9 cellular contexts compared by ENCODE assay signal in genomic region chr14:73725116-73726024, GRCh38. TPM values are rescaled to one million over a fixed set of nuclear protein-coding genes. Genes with fewer than 3 reads are reported as not detected.
A peak's percentile ranks its signal among the peaks of the same experiment; 100 is the strongest.
DNase-seq lines count a peak whose midpoint lies in the region; ATAC-seq and TF ChIP-seq lines count a peak whose summit lies in the region.
"Had no signal": no experiment of that assay in that cellular context is flagged by ENCODE, and none has a peak within 500 bp of the region (broad histone marks: within the 10 kb centered on the region; RNA-seq: fewer than 3 reads in every experiment).

No MANE protein-coding gene starts in this region.

- H3K9me3 Mint-ChIP-seq in CD14-positive monocyte = peaks cover 0 to 3% (median 0%) of the 10 kb centered on the region in 7 donors
- no peaks in the 10 kb centered on the region for H3K9me3 Mint-ChIP-seq in Caco-2 (ENCODE audit: unreplicated experiment)

- peaks cover 18% of the 10 kb centered on the region; the same call in 1 of the 2 replicates for H3K79me2 ChIP-seq in Karpas-422 (ENCODE audit: low read length)

- TF ChIP-seq CTCF in CD14-positive monocyte (IDR thresholded peaks at IDR 0.05) (no peak), dorsolateral prefrontal cortex (IDR thresholded peaks at IDR 0.05 in 54 of 56, conservative IDR thresholded peaks at IDR 0.05 in 2 of 56; ENCODE audit: low read depth in 1 of 56, partially characterized antibody in 56 of 56) (no peak), psoas muscle (IDR thresholded peaks at IDR 0.05) (no peak), Caco-2 (IDR thresholded peaks at IDR 0.05; ENCODE audit: insufficient read depth in 1 of 2, low read depth in 1 of 2, low read length in 1 of 2, severe bottlenecking in 1 of 2, unreplicated experiment in 1 of 2) (no peak)

- H3K27me3 ChIP-seq in dorsolateral prefrontal cortex = no peaks in the 10 kb centered on the region
- H3K27me3 ChIP-seq in psoas muscle (ENCODE audit: insufficient read depth in 3 of 3, low read length in 2 of 3) = no peaks in the 10 kb centered on the region
- H3K27me3 ChIP-seq in Caco-2 (replicated peaks; ENCODE audit: control insufficient read depth, insufficient read depth, low read length) = no peaks in the 10 kb centered on the region
- H3K27me3 ChIP-seq in Karpas-422 (ENCODE audit: low read length) = no peaks in the 10 kb centered on the region

- H3K27ac ChIP-seq in dorsolateral prefrontal cortex = peak overlapping the region in 52 of 59 donors; percentile 19 to 87 (median 66)
- H3K27ac ChIP-seq in psoas muscle = peak overlapping the region; percentile 92
- H3K27ac ChIP-seq in Karpas-422 (ENCODE audit: low read length) = no peak overlapping the region

- CTCF ChIA-PET in Caco-2 (lab: Charles Lee) = no interaction called here

- intact Hi-C loops in CD14-positive monocyte (cut with micrococcal nuclease) = loop anchor here in 1 of 2 donors (10.0 kb wide), 1 partner anchor 289 kb away; the partner anchor contains the start of genes BBOF1 and ENTPD5
- intact Hi-C loops in dorsolateral prefrontal cortex (cut with DNase I) = loop anchor here in 1 of 2 donors (5.0 kb wide), 2 partner anchors 62 to 227 kb away; partner anchors contain the start of genes COQ6 and FAM161B
- intact Hi-C loops in psoas muscle (cut with DNase I) = loop anchor here in 1 of 2 donors (2.0 kb wide), 1 partner anchor 33 kb away; no protein-coding TSS in a partner anchor
- intact Hi-C loops in Caco-2 (cut with micrococcal nuclease; ENCODE audit: unreplicated experiment) = no loop called here

- peaks cover 71% of the 10 kb centered on the region for H3K4me1 ChIP-seq in psoas muscle
- H3K4me1 ChIP-seq in Caco-2 = peaks cover 19% of the 10 kb centered on the region
- peaks cover 6% of the 10 kb centered on the region; the same call in 1 of the 2 replicates for H3K4me1 ChIP-seq in Karpas-422 (ENCODE audit: low read length)

- no peak overlapping the region for H3K4me2 ChIP-seq in Karpas-422 (ENCODE audit: low read depth, low read length, poor library complexity, severe bottlenecking)

- no peak overlapping the region for H3K4me3 ChIP-seq in dorsolateral prefrontal cortex
- H3K4me3 ChIP-seq in psoas muscle = peak overlapping the region; percentile 47
- no peak overlapping the region for H3K4me3 ChIP-seq in Caco-2 (ENCODE audit: low read depth, low read length)
- H3K4me3 ChIP-seq in Karpas-422 (ENCODE audit: low read length) = no peak overlapping the region

- peaks cover 51% of the 10 kb centered on the region for H3K4me1 Mint-ChIP-seq in CD14-positive monocyte
- H3K4me1 Mint-ChIP-seq in Caco-2 (ENCODE audit: low read depth, unreplicated experiment) = peaks cover 5% of the 10 kb centered on the region

- H3K9me3 ChIP-seq in psoas muscle = no peaks in the 10 kb centered on the region
- no peaks in the 10 kb centered on the region for H3K9me3 ChIP-seq in Caco-2
- H3K9me3 ChIP-seq in Karpas-422 (ENCODE audit: low read length) = no peaks in the 10 kb centered on the region

- peaks cover 11 to 75% of the 10 kb centered on the region in 2 donors for H3K36me3 ChIP-seq in psoas muscle (ENCODE audit: insufficient read depth in 1 of 2, low read depth in 1 of 2)
- peaks cover 15% of the 10 kb centered on the region for H3K36me3 ChIP-seq in Caco-2 (ENCODE audit: control insufficient read depth, insufficient read depth, low read length)
- H3K36me3 ChIP-seq in Karpas-422 (ENCODE audit: insufficient read depth, low read length) = peaks cover 78% of the 10 kb centered on the region

- H3K27ac Mint-ChIP-seq in CD14-positive monocyte (peak overlapping the region; percentile 67 to 87 (median 83)), Caco-2 (ENCODE audit: unreplicated experiment) (no peak overlapping the region)

- no TSS peak for BruUV-seq in Caco-2 (replicated peaks; lab: Mats Ljungman, UMichigan)

- peaks cover 3% of the 10 kb centered on the region for H4K20me1 ChIP-seq in Karpas-422 (ENCODE audit: insufficient read depth, low read depth, low read length)

- H3K36me3 Mint-ChIP-seq in CD14-positive monocyte (peaks cover 86 to 96% of the 10 kb centered on the region in 2 donors), Caco-2 (ENCODE audit: insufficient read depth, unreplicated experiment) (peaks cover 81% of the 10 kb centered on the region)

- H2AFZ ChIP-seq in Karpas-422 (ENCODE audit: low read length) = no peak overlapping the region

- no peak overlapping the region for H3K4me3 Mint-ChIP-seq in CD14-positive monocyte
- no peak overlapping the region for H3K4me3 Mint-ChIP-seq in Caco-2 (ENCODE audit: unreplicated experiment)

- H3K9ac ChIP-seq in Karpas-422 (ENCODE audit: low read length) = no peak overlapping the region

- ATAC-seq in psoas muscle (peak; percentile 23 to 64 (median 56)), GM19397 (IDR thresholded peaks at IDR 0.05; ENCODE audit: unreplicated experiment) (no peak), GM21717 (IDR thresholded peaks at IDR 0.05; ENCODE audit: unreplicated experiment) (no peak)

- peaks cover 0 to 2% (median 0%) of the 10 kb centered on the region in 3 donors for H3K27me3 Mint-ChIP-seq in CD14-positive monocyte (ENCODE audit: low read depth in 3 of 3)
- no peaks in the 10 kb centered on the region for H3K27me3 Mint-ChIP-seq in Caco-2 (ENCODE audit: insufficient read depth, unreplicated experiment)

- no peaks in the 10 kb centered on the region for H3K9me2 ChIP-seq in Karpas-422 (replicated peaks; ENCODE audit: insufficient read depth, low read length)

- POLR2A ChIA-PET in Caco-2 (lab: Charles Lee) = no interaction called here

- WGBS in psoas muscle, 3 donors = 26 to 41% (median 27%) methylated on average over 8 of the region's 8 CpGs

- no peak for DNase-seq in CD14-positive monocyte (ENCODE audit: low spot score)
- peak; percentile 85 for DNase-seq in NCI-H226
- no peak for DNase-seq in dorsolateral prefrontal cortex
- DNase-seq in psoas muscle = peak; percentile 57 to 75
- DNase-seq in Caco-2 = no peak
- no peak for DNase-seq in Karpas-422
- DNase-seq: SHP77 treated with DMSO at 0.1 percent for 48 hours had no signal

RNA-seq across cellular contexts. Expression of gene PNMA1, which starts 11.2 kb away (rescaled TPM):
- polyA plus RNA-seq in CD14-positive monocyte (1 to 10 TPM; 4.4 to 6.4 TPM), psoas muscle (10 to 100 TPM; 11.0 to 28.8 (median 19.6) TPM)
- total RNA-seq in dorsolateral prefrontal cortex (100 to 1,000 TPM in 119 of 120 experiments, 10 to 100 TPM in 1; 87.5 to 250 (median 176) TPM), psoas muscle (10 to 100 TPM in 3 of 4 donors, 1 to 10 TPM in 1; 9.3 to 27.0 (median 17.0) TPM), Caco-2 (2022) (33.2 and 38.8 TPM in 2 replicates)
- total RNA-seq in Karpas-422 (2014; rRNA removed; shearing (Covaris generic); ENCODE audit: low replicate concordance) = 7.4 and 7.7 TPM in 2 replicates

Comparison
In these comparisons a context has a peak if more than half of its experiments do, and no peak if none do; other contexts are left out.
1. DNase-seq: peak in NCI-H226 (single experiment) and psoas muscle (2 of 2); none in CD14-positive monocyte (single experiment), dorsolateral prefrontal cortex (0 of 10), Caco-2 (0 of 2) and Karpas-422 (single experiment).
2. ATAC-seq: peak in psoas muscle (4 of 4); none in GM19397 (single experiment) and GM21717 (single experiment).